1 cellular context compared by ENCODE assay signal in the genomic region with DNA sequence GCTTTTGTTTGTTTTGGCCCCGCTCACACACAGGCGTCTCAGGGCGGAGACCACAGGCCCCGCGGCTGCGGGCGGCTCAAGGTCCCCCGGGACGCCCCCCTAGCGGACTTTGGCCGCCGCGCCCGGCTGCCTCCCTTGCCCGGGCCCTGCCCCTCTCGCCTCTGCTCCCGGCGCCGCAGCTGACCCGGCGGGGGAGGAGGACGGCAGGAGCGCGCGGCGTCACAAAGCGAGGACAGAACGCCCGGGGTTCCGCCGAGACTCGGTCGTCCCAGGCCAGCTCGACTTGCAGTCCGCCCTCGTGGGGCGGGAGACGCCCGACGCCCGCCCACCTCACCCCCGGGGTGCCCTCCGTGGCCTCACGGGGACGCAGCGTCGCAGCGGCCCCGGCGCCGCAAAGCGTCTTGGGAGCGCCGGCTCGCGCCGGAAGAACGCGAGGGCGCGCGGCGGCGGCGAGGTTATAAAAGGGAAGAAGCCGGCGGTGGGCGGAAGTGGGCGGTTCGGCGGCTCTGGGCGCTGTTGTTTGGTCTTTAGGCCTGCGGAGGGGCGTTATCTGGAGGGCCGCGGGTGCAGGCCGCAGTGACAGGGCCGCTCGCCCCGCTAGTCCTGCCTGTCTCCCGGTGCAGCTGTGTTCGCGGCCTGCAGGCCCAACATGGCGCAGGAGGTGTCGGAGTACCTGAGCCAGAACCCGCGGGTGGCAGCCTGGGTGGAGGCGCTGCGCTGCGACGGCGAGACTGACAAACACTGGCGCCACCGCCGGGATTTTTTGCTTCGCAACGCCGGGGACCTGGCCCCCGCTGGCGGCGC.
TF ChIP-seq lines count a peak whose summit lies in the region.

A gene with protein sequence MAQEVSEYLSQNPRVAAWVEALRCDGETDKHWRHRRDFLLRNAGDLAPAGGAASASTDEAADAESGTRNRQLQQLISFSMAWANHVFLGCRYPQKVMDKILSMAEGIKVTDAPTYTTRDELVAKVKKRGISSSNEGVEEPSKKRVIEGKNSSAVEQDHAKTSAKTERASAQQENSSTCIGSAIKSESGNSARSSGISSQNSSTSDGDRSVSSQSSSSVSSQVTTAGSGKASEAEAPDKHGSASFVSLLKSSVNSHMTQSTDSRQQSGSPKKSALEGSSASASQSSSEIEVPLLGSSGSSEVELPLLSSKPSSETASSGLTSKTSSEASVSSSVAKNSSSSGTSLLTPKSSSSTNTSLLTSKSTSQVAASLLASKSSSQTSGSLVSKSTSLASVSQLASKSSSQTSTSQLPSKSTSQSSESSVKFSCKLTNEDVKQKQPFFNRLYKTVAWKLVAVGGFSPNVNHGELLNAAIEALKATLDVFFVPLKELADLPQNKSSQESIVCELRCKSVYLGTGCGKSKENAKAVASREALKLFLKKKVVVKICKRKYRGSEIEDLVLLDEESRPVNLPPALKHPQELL (plus strand): TSS at position 488 of the 804 bp plus-strand sequence. CDS start 162 bp downstream, at position 650.

TF ChIP-seq in K562, 482 proteins besides CTCF, POLR2A, EP300 and RAD21 (continued from another document and continues in another):
- TF ChIP-seq NCOA2 (IDR thresholded peaks at IDR 0.05; ENCODE audit: partially characterized antibody in 2 of 2) (no peak), ZNF407 (IDR thresholded peaks at IDR 0.05; ENCODE audit: low read depth) (no peak), TARDBP (IDR thresholded peaks at IDR 0.05) (peak; percentile 23; the same call in 1 of the 2 replicates), RUNX1 (IDR thresholded peaks at IDR 0.05; ENCODE audit: low read depth) (no peak), YY1 (IDR thresholded peaks at IDR 0.05; ENCODE audit: borderline replicate concordance in 1 of 3, control insufficient read depth in 1 of 3, extremely low read depth in 1 of 3, insufficient read depth in 3 of 3, insufficient read length in 1 of 3, insufficient replicate concordance in 2 of 3, low read depth in 1 of 3, low read length in 2 of 3) (peak; percentile 38 to 82 (median 75)), ZNF444 (CRISPR knock-in tag; IDR thresholded peaks at IDR 0.05) (no peak), POLR2AphosphoS5 (IDR thresholded peaks at IDR 0.05; ENCODE audit: control insufficient read depth, insufficient read depth, low read depth, low read length) (peak; percentile 77), ZNF77 (CRISPR knock-in tag; IDR thresholded peaks at IDR 0.05) (no peak), ZNF282 (CRISPR knock-in tag; IDR thresholded peaks at IDR 0.05) (no peak), CC2D1A (IDR thresholded peaks at IDR 0.05) (no peak), NR3C1 (CRISPR knock-in tag; IDR thresholded peaks at IDR 0.05) (no peak), PKNOX1 (IDR thresholded peaks at IDR 0.05) (0 out of 2 replicates have a peak, but pooled peaks have one; percentile 41), HNRNPL (IDR thresholded peaks at IDR 0.05; ENCODE audit: low read depth, low read length) (peak; percentile 77; the same call in 1 of the 2 replicates), ZNF586 (CRISPR knock-in tag; conservative IDR thresholded peaks at IDR 0.05) (no peak), KAT7 (CRISPR knock-in tag; IDR thresholded peaks at IDR 0.05; ENCODE audit: borderline replicate concordance) (0 out of 2 replicates have a peak, but pooled peaks have one; percentile 23), NEUROD1 (IDR thresholded peaks at IDR 0.05; ENCODE audit: borderline replicate concordance, low read depth, low read length, partially characterized antibody) (no peak), ZNF57 (CRISPR knock-in tag; IDR thresholded peaks at IDR 0.05) (no peak), ZNF436 (CRISPR knock-in tag; IDR thresholded peaks at IDR 0.05) (no peak), LCOR (CRISPR knock-in tag; IDR thresholded peaks at IDR 0.05) (no peak), GTF2A2 (tag; IDR thresholded peaks at IDR 0.05) (0 out of 2 replicates have a peak, but pooled peaks have one; percentile 65), PRDM10 (IDR thresholded peaks at IDR 0.05; ENCODE audit: partially characterized antibody) (peak; percentile 15), HDAC8 (tag; IDR thresholded peaks at IDR 0.05) (no peak), ZNF23 (CRISPR knock-in tag; IDR thresholded peaks at IDR 0.05) (no peak), ZC3H8 (IDR thresholded peaks at IDR 0.05) (no peak)
- TF ChIP-seq, protein P1, sequence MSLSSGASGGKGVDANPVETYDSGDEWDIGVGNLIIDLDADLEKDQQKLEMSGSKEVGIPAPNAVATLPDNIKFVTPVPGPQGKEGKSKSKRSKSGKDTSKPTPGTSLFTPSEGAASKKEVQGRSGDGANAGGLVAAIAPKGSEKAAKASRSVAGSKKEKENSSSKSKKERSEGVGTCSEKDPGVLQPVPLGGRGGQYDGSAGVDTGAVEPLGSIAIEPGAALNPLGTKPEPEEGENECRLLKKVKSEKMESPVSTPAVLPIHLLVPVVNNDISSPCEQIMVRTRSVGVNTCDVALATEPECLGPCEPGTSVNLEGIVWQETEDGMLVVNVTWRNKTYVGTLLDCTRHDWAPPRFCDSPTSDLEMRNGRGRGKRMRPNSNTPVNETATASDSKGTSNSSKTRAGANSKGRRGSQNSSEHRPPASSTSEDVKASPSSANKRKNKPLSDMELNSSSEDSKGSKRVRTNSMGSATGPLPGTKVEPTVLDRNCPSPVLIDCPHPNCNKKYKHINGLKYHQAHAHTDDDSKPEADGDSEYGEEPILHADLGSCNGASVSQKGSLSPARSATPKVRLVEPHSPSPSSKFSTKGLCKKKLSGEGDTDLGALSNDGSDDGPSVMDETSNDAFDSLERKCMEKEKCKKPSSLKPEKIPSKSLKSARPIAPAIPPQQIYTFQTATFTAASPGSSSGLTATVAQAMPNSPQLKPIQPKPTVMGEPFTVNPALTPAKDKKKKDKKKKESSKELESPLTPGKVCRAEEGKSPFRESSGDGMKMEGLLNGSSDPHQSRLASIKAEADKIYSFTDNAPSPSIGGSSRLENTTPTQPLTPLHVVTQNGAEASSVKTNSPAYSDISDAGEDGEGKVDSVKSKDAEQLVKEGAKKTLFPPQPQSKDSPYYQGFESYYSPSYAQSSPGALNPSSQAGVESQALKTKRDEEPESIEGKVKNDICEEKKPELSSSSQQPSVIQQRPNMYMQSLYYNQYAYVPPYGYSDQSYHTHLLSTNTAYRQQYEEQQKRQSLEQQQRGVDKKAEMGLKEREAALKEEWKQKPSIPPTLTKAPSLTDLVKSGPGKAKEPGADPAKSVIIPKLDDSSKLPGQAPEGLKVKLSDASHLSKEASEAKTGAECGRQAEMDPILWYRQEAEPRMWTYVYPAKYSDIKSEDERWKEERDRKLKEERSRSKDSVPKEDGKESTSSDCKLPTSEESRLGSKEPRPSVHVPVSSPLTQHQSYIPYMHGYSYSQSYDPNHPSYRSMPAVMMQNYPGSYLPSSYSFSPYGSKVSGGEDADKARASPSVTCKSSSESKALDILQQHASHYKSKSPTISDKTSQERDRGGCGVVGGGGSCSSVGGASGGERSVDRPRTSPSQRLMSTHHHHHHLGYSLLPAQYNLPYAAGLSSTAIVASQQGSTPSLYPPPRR (CRISPR knock-in tag; IDR thresholded peaks at IDR 0.05; ENCODE audit: borderline replicate concordance) = peak; percentile 75; the same call in 1 of the 2 replicates
- TF ChIP-seq, protein P2, sequence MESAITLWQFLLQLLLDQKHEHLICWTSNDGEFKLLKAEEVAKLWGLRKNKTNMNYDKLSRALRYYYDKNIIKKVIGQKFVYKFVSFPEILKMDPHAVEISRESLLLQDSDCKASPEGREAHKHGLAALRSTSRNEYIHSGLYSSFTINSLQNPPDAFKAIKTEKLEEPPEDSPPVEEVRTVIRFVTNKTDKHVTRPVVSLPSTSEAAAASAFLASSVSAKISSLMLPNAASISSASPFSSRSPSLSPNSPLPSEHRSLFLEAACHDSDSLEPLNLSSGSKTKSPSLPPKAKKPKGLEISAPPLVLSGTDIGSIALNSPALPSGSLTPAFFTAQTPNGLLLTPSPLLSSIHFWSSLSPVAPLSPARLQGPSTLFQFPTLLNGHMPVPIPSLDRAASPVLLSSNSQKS (CRISPR knock-in tag; IDR thresholded peaks at IDR 0.05) = no peak
